In the genomic region with DNA sequence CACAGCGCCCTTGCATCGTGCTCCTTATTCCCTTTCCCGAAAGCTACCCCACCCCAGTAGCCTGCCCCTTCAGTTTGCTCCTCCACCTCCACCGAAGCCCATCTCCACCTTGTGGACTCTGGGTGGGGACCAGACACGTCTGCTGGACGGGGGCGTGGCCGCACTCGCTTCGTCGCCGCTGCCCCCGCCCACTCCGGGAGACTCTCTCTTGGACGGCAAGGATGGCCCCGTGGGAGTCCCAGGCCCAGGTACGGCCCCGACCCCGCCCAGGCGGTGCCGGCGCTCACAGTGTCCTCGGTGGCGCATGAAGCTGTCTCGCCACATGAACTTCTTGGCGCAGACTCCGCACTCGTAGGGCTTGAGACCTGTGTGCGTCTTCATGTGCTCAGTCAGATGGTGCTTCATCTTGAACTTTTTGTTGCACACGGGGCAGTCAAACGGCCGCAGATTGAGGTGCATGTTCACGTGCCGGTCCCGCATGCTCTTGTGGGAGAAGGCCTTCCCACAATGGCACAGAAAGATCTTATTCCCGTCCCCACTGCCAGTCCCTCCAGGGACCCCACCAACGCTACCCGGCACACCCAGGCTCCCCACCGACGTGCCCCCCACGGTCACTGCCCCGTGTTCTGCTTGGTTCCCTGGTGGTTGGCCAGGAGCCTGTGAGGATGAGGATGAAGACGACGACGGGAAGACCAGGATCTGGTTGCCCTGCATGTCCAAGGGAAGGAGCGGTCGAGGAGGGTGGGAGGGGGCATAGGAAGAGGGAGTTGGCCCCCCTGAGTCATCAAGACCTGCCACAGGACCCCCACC, we compare ENCODE assay signal across 1 cellular context.
A peak's percentile ranks its signal among the peaks of the same experiment; 100 is the strongest.
TF ChIP-seq lines count a peak whose summit lies in the region.

No MANE protein-coding gene starts in this region.

TF ChIP-seq in HepG2, 621 proteins besides CTCF, POLR2A, EP300 and RAD21 (continues in another document):
- TF ChIP-seq ZNF703 (CRISPR knock-in tag; IDR thresholded peaks at IDR 0.05; ENCODE audit: borderline replicate concordance), result no peak
- no peak for TF ChIP-seq ZNF841 (CRISPR knock-in tag; IDR thresholded peaks at IDR 0.05; ENCODE audit: borderline replicate concordance)
- TF ChIP-seq SALL1 (CRISPR knock-in tag; IDR thresholded peaks at IDR 0.05), result no peak
- no peak for TF ChIP-seq GPN1 (CRISPR knock-in tag; IDR thresholded peaks at IDR 0.05; ENCODE audit: borderline replicate concordance)
- TF ChIP-seq, protein P1, sequence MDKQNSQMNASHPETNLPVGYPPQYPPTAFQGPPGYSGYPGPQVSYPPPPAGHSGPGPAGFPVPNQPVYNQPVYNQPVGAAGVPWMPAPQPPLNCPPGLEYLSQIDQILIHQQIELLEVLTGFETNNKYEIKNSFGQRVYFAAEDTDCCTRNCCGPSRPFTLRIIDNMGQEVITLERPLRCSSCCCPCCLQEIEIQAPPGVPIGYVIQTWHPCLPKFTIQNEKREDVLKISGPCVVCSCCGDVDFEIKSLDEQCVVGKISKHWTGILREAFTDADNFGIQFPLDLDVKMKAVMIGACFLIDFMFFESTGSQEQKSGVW (CRISPR knock-in tag; IDR thresholded peaks at IDR 0.05; ENCODE audit: borderline replicate concordance), result no peak
- TF ChIP-seq FOXM1 (CRISPR knock-in tag; IDR thresholded peaks at IDR 0.05), result no peak
- TF ChIP-seq, protein P2, sequence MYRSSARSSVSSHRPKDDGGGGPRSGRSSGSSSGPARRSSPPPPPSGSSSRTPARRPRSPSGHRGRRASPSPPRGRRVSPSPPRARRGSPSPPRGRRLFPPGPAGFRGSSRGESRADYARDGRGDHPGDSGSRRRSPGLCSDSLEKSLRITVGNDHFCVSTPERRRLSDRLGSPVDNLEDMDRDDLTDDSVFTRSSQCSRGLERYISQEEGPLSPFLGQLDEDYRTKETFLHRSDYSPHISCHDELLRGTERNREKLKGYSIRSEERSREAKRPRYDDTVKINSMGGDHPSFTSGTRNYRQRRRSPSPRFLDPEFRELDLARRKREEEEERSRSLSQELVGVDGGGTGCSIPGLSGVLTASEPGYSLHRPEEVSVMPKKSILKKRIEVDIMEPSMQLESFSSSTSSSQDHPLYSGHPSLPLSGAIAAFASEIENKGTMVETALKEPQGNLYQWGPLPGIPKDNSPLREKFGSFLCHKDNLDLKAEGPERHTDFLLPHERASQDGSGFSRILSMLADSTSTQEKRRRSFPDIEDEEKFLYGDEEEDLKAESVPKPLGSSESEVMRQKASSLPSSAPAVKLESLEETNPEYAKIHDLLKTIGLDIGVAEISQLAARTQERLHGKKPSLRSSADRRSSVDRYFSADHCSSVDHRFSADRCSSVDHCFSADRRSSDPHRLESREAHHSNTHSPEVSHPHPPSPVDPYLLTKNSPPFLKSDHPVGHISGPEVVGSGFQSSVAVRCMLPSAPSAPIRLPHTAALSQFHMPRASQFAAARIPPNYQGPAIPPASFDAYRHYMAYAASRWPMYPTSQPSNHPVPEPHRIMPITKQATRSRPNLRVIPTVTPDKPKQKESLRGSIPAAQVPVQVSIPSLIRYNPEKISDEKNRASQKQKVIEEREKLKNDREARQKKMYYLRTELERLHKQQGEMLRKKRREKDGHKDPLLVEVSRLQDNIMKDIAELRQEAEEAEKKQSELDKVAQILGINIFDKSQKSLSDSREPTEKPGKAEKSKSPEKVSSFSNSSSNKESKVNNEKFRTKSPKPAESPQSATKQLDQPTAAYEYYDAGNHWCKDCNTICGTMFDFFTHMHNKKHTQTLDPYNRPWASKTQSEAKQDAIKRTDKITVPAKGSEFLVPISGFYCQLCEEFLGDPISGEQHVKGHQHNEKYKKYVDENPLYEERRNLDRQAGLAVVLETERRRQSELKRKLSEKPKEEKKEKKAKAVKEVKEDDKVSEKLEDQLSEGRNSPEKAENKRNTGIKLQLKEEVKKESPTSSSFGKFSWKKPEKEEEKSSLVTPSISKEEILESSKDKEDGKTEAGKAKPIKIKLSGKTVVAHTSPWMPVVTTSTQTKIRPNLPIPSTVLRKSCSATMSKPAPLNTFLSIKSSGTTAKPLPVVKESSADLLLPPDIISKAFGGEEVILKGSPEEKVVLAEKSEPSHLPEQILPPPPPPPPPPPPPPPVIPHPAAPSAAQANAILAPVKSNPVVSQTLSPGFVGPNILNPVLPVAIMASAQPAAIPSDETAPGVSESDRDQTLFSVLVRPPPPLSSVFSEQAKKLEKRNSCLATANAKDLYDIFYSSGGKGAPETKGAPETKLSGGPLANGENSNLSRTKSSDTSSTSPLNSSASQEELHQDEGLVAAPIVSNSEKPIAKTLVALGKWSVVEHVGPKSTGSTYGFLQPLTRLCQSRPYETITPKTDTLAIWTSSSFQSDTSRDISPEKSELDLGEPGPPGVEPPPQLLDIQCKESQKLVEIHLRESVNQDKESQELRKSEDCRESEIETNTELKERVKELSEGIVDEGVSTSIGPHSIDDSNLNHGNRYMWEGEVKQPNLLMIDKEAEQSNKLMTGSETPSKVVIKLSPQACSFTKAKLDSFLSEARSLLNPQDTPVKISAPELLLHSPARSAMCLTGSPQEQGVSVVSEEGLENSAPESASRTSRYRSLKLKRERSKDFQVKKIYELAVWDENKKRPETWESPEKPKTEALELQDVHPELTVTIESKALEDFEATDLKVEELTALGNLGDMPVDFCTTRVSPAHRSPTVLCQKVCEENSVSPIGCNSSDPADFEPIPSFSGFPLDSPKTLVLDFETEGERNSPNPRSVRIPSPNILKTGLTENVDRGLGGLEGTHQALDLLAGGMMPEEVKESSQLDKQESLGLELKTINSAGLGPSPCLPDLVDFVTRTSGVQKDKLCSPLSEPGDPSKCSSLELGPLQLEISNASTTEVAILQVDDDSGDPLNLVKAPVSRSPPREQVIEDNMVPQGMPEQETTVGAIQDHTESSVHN (CRISPR knock-in tag; IDR thresholded peaks at IDR 0.05), result no peak
- no peak for TF ChIP-seq ZNF766 (CRISPR knock-in tag; IDR thresholded peaks at IDR 0.05; ENCODE audit: borderline replicate concordance)
- TF ChIP-seq, protein P3, sequence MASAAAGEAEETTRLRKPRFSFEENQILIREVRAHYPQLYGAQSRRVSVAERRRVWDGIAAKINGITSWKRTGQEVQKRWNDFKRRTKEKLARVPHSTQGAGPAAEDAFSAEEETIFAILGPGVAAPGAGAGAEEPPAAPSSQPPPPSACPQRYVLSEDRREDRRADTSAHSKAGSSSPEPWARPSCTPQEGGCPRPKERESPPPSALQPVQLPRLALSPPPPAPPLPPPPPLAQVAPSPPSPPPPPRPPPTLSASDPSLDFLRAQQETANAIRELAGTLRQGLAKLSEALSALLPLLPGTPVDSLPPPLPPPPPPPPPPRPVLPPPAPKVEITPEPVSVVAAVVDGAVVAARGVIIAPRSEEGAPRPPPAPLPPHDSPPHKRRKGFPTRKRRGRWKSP (CRISPR knock-in tag; IDR thresholded peaks at IDR 0.05), result no peak
- no peak for TF ChIP-seq ZNF230 (CRISPR knock-in tag; IDR thresholded peaks at IDR 0.05)
- 0 out of 2 replicates have a peak, but pooled peaks have one; percentile 0 for TF ChIP-seq KDM5B (CRISPR knock-in tag; IDR thresholded peaks at IDR 0.05; ENCODE audit: borderline replicate concordance)
- TF ChIP-seq, protein P4, sequence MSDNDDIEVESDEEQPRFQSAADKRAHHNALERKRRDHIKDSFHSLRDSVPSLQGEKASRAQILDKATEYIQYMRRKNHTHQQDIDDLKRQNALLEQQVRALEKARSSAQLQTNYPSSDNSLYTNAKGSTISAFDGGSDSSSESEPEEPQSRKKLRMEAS (IDR thresholded peaks at IDR 0.05), result no peak
- TF ChIP-seq, protein P5, sequence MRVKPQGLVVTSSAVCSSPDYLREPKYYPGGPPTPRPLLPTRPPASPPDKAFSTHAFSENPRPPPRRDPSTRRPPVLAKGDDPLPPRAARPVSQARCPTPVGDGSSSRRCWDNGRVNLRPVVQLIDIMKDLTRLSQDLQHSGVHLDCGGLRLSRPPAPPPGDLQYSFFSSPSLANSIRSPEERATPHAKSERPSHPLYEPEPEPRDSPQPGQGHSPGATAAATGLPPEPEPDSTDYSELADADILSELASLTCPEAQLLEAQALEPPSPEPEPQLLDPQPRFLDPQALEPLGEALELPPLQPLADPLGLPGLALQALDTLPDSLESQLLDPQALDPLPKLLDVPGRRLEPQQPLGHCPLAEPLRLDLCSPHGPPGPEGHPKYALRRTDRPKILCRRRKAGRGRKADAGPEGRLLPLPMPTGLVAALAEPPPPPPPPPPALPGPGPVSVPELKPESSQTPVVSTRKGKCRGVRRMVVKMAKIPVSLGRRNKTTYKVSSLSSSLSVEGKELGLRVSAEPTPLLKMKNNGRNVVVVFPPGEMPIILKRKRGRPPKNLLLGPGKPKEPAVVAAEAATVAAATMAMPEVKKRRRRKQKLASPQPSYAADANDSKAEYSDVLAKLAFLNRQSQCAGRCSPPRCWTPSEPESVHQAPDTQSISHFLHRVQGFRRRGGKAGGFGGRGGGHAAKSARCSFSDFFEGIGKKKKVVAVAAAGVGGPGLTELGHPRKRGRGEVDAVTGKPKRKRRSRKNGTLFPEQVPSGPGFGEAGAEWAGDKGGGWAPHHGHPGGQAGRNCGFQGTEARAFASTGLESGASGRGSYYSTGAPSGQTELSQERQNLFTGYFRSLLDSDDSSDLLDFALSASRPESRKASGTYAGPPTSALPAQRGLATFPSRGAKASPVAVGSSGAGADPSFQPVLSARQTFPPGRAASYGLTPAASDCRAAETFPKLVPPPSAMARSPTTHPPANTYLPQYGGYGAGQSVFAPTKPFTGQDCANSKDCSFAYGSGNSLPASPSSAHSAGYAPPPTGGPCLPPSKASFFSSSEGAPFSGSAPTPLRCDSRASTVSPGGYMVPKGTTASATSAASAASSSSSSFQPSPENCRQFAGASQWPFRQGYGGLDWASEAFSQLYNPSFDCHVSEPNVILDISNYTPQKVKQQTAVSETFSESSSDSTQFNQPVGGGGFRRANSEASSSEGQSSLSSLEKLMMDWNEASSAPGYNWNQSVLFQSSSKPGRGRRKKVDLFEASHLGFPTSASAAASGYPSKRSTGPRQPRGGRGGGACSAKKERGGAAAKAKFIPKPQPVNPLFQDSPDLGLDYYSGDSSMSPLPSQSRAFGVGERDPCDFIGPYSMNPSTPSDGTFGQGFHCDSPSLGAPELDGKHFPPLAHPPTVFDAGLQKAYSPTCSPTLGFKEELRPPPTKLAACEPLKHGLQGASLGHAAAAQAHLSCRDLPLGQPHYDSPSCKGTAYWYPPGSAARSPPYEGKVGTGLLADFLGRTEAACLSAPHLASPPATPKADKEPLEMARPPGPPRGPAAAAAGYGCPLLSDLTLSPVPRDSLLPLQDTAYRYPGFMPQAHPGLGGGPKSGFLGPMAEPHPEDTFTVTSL (CRISPR knock-in tag; IDR thresholded peaks at IDR 0.05; ENCODE audit: borderline replicate concordance), result no peak
- no peak for TF ChIP-seq ZNF720 (CRISPR knock-in tag; IDR thresholded peaks at IDR 0.05)
- TF ChIP-seq, protein P6, sequence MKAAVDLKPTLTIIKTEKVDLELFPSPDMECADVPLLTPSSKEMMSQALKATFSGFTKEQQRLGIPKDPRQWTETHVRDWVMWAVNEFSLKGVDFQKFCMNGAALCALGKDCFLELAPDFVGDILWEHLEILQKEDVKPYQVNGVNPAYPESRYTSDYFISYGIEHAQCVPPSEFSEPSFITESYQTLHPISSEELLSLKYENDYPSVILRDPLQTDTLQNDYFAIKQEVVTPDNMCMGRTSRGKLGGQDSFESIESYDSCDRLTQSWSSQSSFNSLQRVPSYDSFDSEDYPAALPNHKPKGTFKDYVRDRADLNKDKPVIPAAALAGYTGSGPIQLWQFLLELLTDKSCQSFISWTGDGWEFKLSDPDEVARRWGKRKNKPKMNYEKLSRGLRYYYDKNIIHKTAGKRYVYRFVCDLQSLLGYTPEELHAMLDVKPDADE (CRISPR knock-in tag; IDR thresholded peaks at IDR 0.05), result no peak
- TF ChIP-seq RBFOX2 (IDR thresholded peaks at IDR 0.05; ENCODE audit: low read depth, low read length), result peak; percentile 66
- TF ChIP-seq ZNF367 (CRISPR knock-in tag; IDR thresholded peaks at IDR 0.05; ENCODE audit: borderline replicate concordance), result 0 out of 2 replicates have a peak, but pooled peaks have one; percentile 7
- TF ChIP-seq, protein P7, sequence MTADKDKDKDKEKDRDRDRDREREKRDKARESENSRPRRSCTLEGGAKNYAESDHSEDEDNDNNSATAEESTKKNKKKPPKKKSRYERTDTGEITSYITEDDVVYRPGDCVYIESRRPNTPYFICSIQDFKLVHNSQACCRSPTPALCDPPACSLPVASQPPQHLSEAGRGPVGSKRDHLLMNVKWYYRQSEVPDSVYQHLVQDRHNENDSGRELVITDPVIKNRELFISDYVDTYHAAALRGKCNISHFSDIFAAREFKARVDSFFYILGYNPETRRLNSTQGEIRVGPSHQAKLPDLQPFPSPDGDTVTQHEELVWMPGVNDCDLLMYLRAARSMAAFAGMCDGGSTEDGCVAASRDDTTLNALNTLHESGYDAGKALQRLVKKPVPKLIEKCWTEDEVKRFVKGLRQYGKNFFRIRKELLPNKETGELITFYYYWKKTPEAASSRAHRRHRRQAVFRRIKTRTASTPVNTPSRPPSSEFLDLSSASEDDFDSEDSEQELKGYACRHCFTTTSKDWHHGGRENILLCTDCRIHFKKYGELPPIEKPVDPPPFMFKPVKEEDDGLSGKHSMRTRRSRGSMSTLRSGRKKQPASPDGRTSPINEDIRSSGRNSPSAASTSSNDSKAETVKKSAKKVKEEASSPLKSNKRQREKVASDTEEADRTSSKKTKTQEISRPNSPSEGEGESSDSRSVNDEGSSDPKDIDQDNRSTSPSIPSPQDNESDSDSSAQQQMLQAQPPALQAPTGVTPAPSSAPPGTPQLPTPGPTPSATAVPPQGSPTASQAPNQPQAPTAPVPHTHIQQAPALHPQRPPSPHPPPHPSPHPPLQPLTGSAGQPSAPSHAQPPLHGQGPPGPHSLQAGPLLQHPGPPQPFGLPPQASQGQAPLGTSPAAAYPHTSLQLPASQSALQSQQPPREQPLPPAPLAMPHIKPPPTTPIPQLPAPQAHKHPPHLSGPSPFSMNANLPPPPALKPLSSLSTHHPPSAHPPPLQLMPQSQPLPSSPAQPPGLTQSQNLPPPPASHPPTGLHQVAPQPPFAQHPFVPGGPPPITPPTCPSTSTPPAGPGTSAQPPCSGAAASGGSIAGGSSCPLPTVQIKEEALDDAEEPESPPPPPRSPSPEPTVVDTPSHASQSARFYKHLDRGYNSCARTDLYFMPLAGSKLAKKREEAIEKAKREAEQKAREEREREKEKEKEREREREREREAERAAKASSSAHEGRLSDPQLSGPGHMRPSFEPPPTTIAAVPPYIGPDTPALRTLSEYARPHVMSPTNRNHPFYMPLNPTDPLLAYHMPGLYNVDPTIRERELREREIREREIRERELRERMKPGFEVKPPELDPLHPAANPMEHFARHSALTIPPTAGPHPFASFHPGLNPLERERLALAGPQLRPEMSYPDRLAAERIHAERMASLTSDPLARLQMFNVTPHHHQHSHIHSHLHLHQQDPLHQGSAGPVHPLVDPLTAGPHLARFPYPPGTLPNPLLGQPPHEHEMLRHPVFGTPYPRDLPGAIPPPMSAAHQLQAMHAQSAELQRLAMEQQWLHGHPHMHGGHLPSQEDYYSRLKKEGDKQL (CRISPR knock-in tag; IDR thresholded peaks at IDR 0.05; ENCODE audit: low read depth), result no peak
- no peak for TF ChIP-seq CBX1 (IDR thresholded peaks at IDR 0.05; ENCODE audit: low read depth)
- TF ChIP-seq, protein P8, sequence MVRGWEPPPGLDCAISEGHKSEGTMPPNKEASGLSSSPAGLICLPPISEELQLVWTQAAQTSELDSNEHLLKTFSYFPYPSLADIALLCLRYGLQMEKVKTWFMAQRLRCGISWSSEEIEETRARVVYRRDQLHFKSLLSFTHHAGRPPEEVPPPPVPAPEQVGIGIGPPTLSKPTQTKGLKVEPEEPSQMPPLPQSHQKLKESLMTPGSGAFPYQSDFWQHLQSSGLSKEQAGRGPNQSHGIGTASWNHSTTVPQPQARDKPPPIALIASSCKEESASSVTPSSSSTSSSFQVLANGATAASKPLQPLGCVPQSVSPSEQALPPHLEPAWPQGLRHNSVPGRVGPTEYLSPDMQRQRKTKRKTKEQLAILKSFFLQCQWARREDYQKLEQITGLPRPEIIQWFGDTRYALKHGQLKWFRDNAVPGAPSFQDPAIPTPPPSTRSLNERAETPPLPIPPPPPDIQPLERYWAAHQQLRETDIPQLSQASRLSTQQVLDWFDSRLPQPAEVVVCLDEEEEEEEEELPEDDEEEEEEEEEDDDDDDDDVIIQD (CRISPR knock-in tag; IDR thresholded peaks at IDR 0.05; ENCODE audit: low read depth), result no peak
- no peak for TF ChIP-seq ZFP82 (CRISPR knock-in tag; IDR thresholded peaks at IDR 0.05; ENCODE audit: borderline replicate concordance)
- TF ChIP-seq ZNF672 (CRISPR knock-in tag; IDR thresholded peaks at IDR 0.05), result no peak
- TF ChIP-seq ZNF891 (CRISPR knock-in tag; IDR thresholded peaks at IDR 0.05), result no peak
